In genomic region chr4:33878710-33879109, GRCh38 we compare ENCODE assay signal across 6 cellular contexts.
"Had no signal": no experiment of that assay in that cellular context is flagged by ENCODE, and none has a peak within 500 bp of the region (broad histone marks: within the 10 kb centered on the region; RNA-seq: fewer than 3 reads in every experiment).

No MANE protein-coding gene starts in this region.

- H3K4me3 ChIP-seq: GM23248, HAP-1 had no signal

- H3K4me1 ChIP-seq: HAP-1 had no signal

- H3K9me3 ChIP-seq: HAP-1 had no signal

- H3K27ac ChIP-seq: GM23248, HL-60 had no signal

- H3K36me3 ChIP-seq: HAP-1 had no signal

- H2AFZ ChIP-seq: GM23248 had no signal

- H3K9ac ChIP-seq: GM23248 had no signal

- DNase-seq: GM23248, GOT3, H7, HFFc6 had no signal
